Comparison of ENCODE assay signal across 10 cellular contexts in the genomic region with DNA sequence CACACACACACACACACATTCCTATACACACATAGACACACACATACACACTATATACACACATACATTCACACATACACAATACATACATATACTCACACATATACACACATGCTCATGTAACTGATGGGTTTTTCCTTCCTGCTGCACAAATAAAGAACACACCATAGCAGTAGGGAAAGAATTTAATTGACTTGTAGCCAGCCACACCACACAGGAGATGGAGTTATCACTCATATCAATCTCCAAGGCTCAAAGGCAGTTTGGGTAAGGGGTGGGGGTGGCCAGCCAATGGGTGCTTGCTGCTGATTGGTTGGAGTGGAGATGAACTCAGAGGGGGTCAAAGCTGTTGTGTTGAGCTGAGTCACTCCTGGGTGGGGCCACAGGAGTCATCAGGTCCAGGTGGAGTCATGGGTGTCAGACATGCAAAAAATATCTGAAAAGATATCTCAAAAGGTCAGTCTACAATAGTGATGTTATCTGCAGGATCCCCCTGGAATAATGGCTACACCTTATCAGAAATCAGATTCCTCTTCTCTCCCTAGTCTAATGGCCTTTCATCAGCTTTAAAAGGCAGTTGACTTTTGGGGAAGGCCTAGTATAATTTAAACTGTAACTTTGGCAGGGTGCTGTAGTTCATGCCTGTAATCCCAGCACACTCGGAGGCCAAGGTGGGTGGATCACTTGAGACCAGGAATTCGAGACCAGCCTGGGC. TPM values are rescaled to one million over a fixed set of nuclear protein-coding genes. Genes with fewer than 3 reads are reported as not detected.
DNase-seq lines count a peak whose midpoint lies in the region; FAIRE-seq and TF ChIP-seq lines count a peak whose summit lies in the region.
"Had no signal": no experiment of that assay in that cellular context is flagged by ENCODE, and none has a peak within 500 bp of the region (broad histone marks: within the 10 kb centered on the region; RNA-seq: fewer than 3 reads in every experiment).

No MANE protein-coding gene starts in this region.

- H3K4me1 ChIP-seq in endodermal cell (ENCODE audit: control insufficient read depth, insufficient read depth, low read length) (peaks cover 6% of the 10 kb centered on the region), testis (peaks cover 7% of the 10 kb centered on the region)

- TF ChIP-seq CTCF in endodermal cell (conservative IDR thresholded peaks at IDR 0.05) = no peak
- TF ChIP-seq CTCF in mesothelial cell of epicardium (IDR thresholded peaks at IDR 0.05; ENCODE audit: unreplicated experiment) = no peak
- TF ChIP-seq CTCF in testis (IDR thresholded peaks at IDR 0.05) = no peak

- intact Hi-C loops in testis (cut with DNase I; ENCODE audit: low total_unique reads) = no loop called here

- TF ChIP-seq POLR2A in testis (IDR thresholded peaks at IDR 0.05) = no peak

- H3K4me3 ChIP-seq in endodermal cell (ENCODE audit: low read length) (peak overlapping the region; percentile 16), testis (no peak overlapping the region)

- H3K27me3 Mint-ChIP-seq in endodermal cell (ENCODE audit: insufficient read depth) = no peaks in the 10 kb centered on the region
- H3K27me3 Mint-ChIP-seq in stimulated activated naive CD8-positive, alpha-beta T cell treated with anti-CD3 and anti-CD28 coated beads, Interleukin-15, Interleukin-2, amounts not matched to agents 100 ng/mL and 50 ng/mL, for 24 hours = peaks cover 4% of the 10 kb centered on the region
- H3K27me3 Mint-ChIP-seq in mesothelial cell of epicardium (ENCODE audit: low read depth) = no peaks in the 10 kb centered on the region

- H3K9me3 ChIP-seq in endodermal cell (ENCODE audit: control insufficient read depth, low read length) (peaks cover 11% of the 10 kb centered on the region), testis (no peaks in the 10 kb centered on the region)

- H3K27ac ChIP-seq in endodermal cell (ENCODE audit: low read depth, low read length) (no peak overlapping the region), testis (no peak overlapping the region)

- H3K4me3 Mint-ChIP-seq in endodermal cell = no peak overlapping the region
- peak overlapping the region; percentile 14 for H3K4me3 Mint-ChIP-seq in stimulated activated naive CD8-positive, alpha-beta T cell treated with anti-CD3 and anti-CD28 coated beads, Interleukin-15, Interleukin-2, amounts not matched to agents 100 ng/mL and 50 ng/mL, for 24 hours
- no peak overlapping the region for H3K4me3 Mint-ChIP-seq in mesothelial cell of epicardium

- H3K27me3 ChIP-seq in endodermal cell (ENCODE audit: control insufficient read depth, insufficient read depth, low read length, poor library complexity, severe bottlenecking) (no peaks in the 10 kb centered on the region), testis (no peaks in the 10 kb centered on the region)

- no peaks in the 10 kb centered on the region for H3K36me3 ChIP-seq in endodermal cell (ENCODE audit: control insufficient read depth, insufficient read depth, low read length)
- H3K36me3 ChIP-seq in testis (ENCODE audit: low read depth, missing control alignments) = no peaks in the 10 kb centered on the region

- no peak overlapping the region for H3K9ac ChIP-seq in endodermal cell (ENCODE audit: extremely low read depth, low read length, poor library complexity, severe bottlenecking)

- H3K27ac Mint-ChIP-seq in endodermal cell (peak overlapping the region; percentile 9), mesothelial cell of epicardium (no peak overlapping the region)
- H3K27ac Mint-ChIP-seq in stimulated activated naive CD8-positive, alpha-beta T cell treated with anti-CD3 and anti-CD28 coated beads, Interleukin-15, Interleukin-2, amounts not matched to agents 100 ng/mL and 50 ng/mL, for 24 hours = peak overlapping the region; percentile 66

- FAIRE-seq in RCC 7860 (lab: Jason Lieb, UNC) = no peak

- peaks cover 4% of the 10 kb centered on the region for H3K9me3 Mint-ChIP-seq in endodermal cell
- no peaks in the 10 kb centered on the region for H3K9me3 Mint-ChIP-seq in stimulated activated naive CD8-positive, alpha-beta T cell treated with anti-CD3 and anti-CD28 coated beads, Interleukin-15, Interleukin-2, amounts not matched to agents 100 ng/mL and 50 ng/mL, for 24 hours
- H3K9me3 Mint-ChIP-seq in mesothelial cell of epicardium = peaks cover 6% of the 10 kb centered on the region

- H3K4me1 Mint-ChIP-seq in endodermal cell (peaks cover 55% of the 10 kb centered on the region), mesothelial cell of epicardium (peaks cover 22% of the 10 kb centered on the region)
- H3K4me1 Mint-ChIP-seq in stimulated activated naive CD8-positive, alpha-beta T cell treated with anti-CD3 and anti-CD28 coated beads, Interleukin-15, Interleukin-2, amounts not matched to agents 100 ng/mL and 50 ng/mL, for 24 hours (ENCODE audit: low read depth) = peaks cover 25% of the 10 kb centered on the region

- DNase-seq in activated T-cell treated with anti-CD3 and anti-CD28 coated beads for 48 hours (ENCODE audit: low read depth) (peak; percentile 27), RCC 7860 (ENCODE audit: low spot score) (peak; percentile 22), endodermal cell (peak; percentile 92), mesothelial cell of epicardium (ENCODE audit: low spot score in 2 of 2, unreplicated experiment in 2 of 2) (no peak), NCI-H1930 (lab: John Stamatoyannopoulos, UW) (no peak), testis (no peak)
- no peak for DNase-seq in activated T-cell treated with anti-CD3 and anti-CD28 coated beads, Interleukin-2, amount 50 U/mL, for 1 hour
- DNase-seq: AML-193, cerebellar nuclear complex had no signal

- WGBS in endodermal cell (ENCODE audit: insufficient coverage in 1 of 2, insufficient read length in 1 of 2), 2 experiments = 58 to 86% methylated on average over 2 of the region's 2 CpGs
- 76 to 84% methylated on average over 2 of the region's 2 CpGs for WGBS in testis, 2 donors

- no peaks in the 10 kb centered on the region for H3K36me3 Mint-ChIP-seq in endodermal cell (ENCODE audit: low read depth)
- no peaks in the 10 kb centered on the region for H3K36me3 Mint-ChIP-seq in stimulated activated naive CD8-positive, alpha-beta T cell treated with anti-CD3 and anti-CD28 coated beads, Interleukin-15, Interleukin-2, amounts not matched to agents 100 ng/mL and 50 ng/mL, for 24 hours (ENCODE audit: low read depth)
- peaks cover 7% of the 10 kb centered on the region for H3K36me3 Mint-ChIP-seq in mesothelial cell of epicardium

RNA-seq across cellular contexts. Expression of a gene that starts 46.1 kb away (rescaled TPM):
- 100 to 1,000 TPM; 236 to 270 TPM for total RNA-seq in endodermal cell
- 364 TPM for polyA plus RNA-seq in endodermal cell (2013, experiment 1 of 2)
- 298 TPM for polyA plus RNA-seq in endodermal cell (2013, experiment 2 of 2)
- total RNA-seq in mesothelial cell of epicardium = 768 to 806 TPM (median 799 TPM) in 3 replicates
- 100 to 1,000 TPM; 160 to 189 TPM for total RNA-seq in testis
- polyA plus RNA-seq in testis (ENCODE audit: insufficient read depth, low read depth, low replicate concordance) = 126 TPM

Comparison
In these comparisons a context has a peak if more than half of its experiments do, and no peak if none do; other contexts are left out.
1. DNase-seq: peak in activated T-cell treated with anti-CD3 and anti-CD28 coated beads for 48 hours (single experiment), RCC 7860 (single experiment) and endodermal cell (single experiment); none in activated T-cell treated with anti-CD3 and anti-CD28 coated beads, Interleukin-2, amount 50 U/mL, for 1 hour (single experiment), mesothelial cell of epicardium (0 of 2), NCI-H1930 (0 of 2) and testis (single experiment).